Comparison of ENCODE assay signal across 18 cellular contexts in the genomic region with DNA sequence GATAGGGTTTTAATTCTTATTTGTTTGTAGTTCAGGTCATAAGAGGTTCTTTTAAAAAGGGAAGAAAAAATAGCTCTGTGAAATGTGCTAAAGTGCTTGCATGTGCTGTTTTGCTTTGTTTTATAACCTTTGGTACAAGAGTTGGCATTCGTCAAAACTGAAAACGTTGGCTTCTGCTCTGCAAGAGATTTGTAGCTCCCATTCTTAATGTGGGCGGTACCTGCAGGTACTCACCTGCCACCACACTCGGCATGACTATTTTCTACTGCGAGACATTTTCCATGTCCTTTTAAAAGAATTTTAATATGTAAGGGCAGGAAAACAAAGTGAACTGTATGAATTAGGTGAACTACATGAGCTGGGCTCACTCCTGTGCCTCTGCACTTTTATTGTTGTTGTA.
"Had no signal": no experiment of that assay in that cellular context is flagged by ENCODE, and none has a peak within 500 bp of the region (broad histone marks: within the 10 kb centered on the region; RNA-seq: fewer than 3 reads in every experiment).

No MANE protein-coding gene starts in this region.

- H3K9me3 Mint-ChIP-seq: activated naive CD4-positive, alpha-beta T cell treated with anti-CD3 and anti-CD28 coated beads, Interleukin-2, amount 50 U/mL, for 72 hours; effector memory CD8-positive, alpha-beta T cell; immature natural killer cell; natural killer cell; T-helper 1 cell treated with Interleukin-12 subunit alpha and Interleukin-12 subunit beta and Interleukin-4 antibody, amounts not matched to agents 30 μg/mL and 1 μg/mL, for 36 hours had no signal

- H3K4me3 ChIP-seq: adrenal gland, heart right ventricle, transverse colon had no signal

- H3K9ac ChIP-seq: parathyroid adenoma had no signal

- H3K27ac ChIP-seq: adrenal gland, epithelial cell of prostate, heart right ventricle, parathyroid adenoma had no signal

- H2AFZ ChIP-seq: parathyroid adenoma had no signal

- H3K36me3 ChIP-seq: adrenal gland, transverse colon had no signal

- H3K36me3 Mint-ChIP-seq: activated naive CD4-positive, alpha-beta T cell treated with anti-CD3 and anti-CD28 coated beads, Interleukin-2, amount 50 U/mL, for 72 hours; natural killer cell had no signal

- H3K27ac Mint-ChIP-seq: activated naive CD4-positive, alpha-beta T cell treated with anti-CD3 and anti-CD28 coated beads, Interleukin-2, amount 50 U/mL, for 72 hours; immature natural killer cell; natural killer cell; T-helper 1 cell treated with Interleukin-12 subunit alpha and Interleukin-12 subunit beta and Interleukin-4 antibody, amounts not matched to agents 30 μg/mL and 1 μg/mL, for 36 hours had no signal

- H3K4me1 ChIP-seq: parathyroid adenoma had no signal

- H3K9me3 ChIP-seq: adrenal gland, heart right ventricle, transverse colon had no signal

- H3K27me3 ChIP-seq: adrenal gland, heart right ventricle, transverse colon had no signal

- H3K27me3 Mint-ChIP-seq: effector memory CD8-positive, alpha-beta T cell had no signal

- ATAC-seq: activated CD4-positive, CD25-positive, alpha-beta regulatory T cell treated with anti-CD3 and anti-CD28 coated beads, Interleukin-2, amount 50 U/mL, for 24 hours; activated naive CD4-positive, alpha-beta T cell treated with anti-CD3 and anti-CD28 coated beads, Interleukin-2, amount 50 U/mL, for 72 hours; effector memory CD8-positive, alpha-beta T cell; heart right ventricle; natural killer cell; stimulated activated naive CD8-positive, alpha-beta T cell treated with anti-CD3 and anti-CD28 coated beads, Interleukin-15, Interleukin-2, amounts not matched to agents 100 U/mL and 50 U/mL, for 24 hours had no signal

- DNase-seq: activated CD8-positive, alpha-beta memory T cell treated with anti-CD3 and anti-CD28 coated beads for 24 hours; activated CD8-positive, alpha-beta memory T cell treated with anti-CD3 and anti-CD28 coated beads, Interleukin-2, amount 50 U/mL, for 48 hours; activated gamma-delta T cell; adrenal gland; dermis blood vessel endothelial cell; effector memory CD8-positive, alpha-beta T cell; heart right ventricle; immature natural killer cell; mesenchymal stem cell; natural killer cell; stimulated activated CD4-positive, alpha-beta T cell treated with anti-CD3 and anti-CD28 coated beads, Interleukin-2, amount 100 ng/mL, for 24 hours; stimulated activated naive CD8-positive, alpha-beta T cell treated with anti-CD3 and anti-CD28 coated beads, Interleukin-15, Interleukin-2, amounts not matched to agents 100 U/mL and 50 U/mL, for 24 hours; transverse colon had no signal

- H3K79me2 ChIP-seq: parathyroid adenoma had no signal

- H3K4me3 Mint-ChIP-seq: effector memory CD8-positive, alpha-beta T cell; immature natural killer cell; natural killer cell; T-helper 1 cell treated with Interleukin-12 subunit alpha and Interleukin-12 subunit beta and Interleukin-4 antibody, amounts not matched to agents 30 μg/mL and 1 μg/mL, for 36 hours had no signal
